9 cellular contexts compared by ENCODE assay signal in genomic region chr7:150531704-150532103, GRCh38. TPM values are rescaled to one million over a fixed set of nuclear protein-coding genes. Genes with fewer than 3 reads are reported as not detected.
"Had no signal": no experiment of that assay in that cellular context is flagged by ENCODE, and none has a peak within 500 bp of the region (broad histone marks: within the 10 kb centered on the region; RNA-seq: fewer than 3 reads in every experiment).

No MANE protein-coding gene starts in this region.

- H3K36me3 ChIP-seq: HAP-1 had no signal

- H3K4me3 ChIP-seq: GM23248, HAP-1, K562 had no signal

- ATAC-seq: HCT116, K562 had no signal

- DNase-seq: GM23248, GOT3, H7, IMR-90 had no signal

- H3K27ac ChIP-seq: GM23248 had no signal

- H3K4me1 ChIP-seq: HAP-1 had no signal

- H3K9me3 ChIP-seq: HAP-1 had no signal

RNA-seq across cellular contexts. Expression of gene GIMAP7, which starts 17.0 kb away (rescaled TPM):
- total RNA-seq: GM23248, H4, H7, HT-29, IMR-90 had no signal

RNA-seq across cellular contexts. Expression of gene GIMAP4, which starts 35.5 kb away (rescaled TPM):
- total RNA-seq: GM23248, H7, HT-29, IMR-90 had no signal
